Comparison of ENCODE assay signal across 19 cellular contexts in the genomic region with DNA sequence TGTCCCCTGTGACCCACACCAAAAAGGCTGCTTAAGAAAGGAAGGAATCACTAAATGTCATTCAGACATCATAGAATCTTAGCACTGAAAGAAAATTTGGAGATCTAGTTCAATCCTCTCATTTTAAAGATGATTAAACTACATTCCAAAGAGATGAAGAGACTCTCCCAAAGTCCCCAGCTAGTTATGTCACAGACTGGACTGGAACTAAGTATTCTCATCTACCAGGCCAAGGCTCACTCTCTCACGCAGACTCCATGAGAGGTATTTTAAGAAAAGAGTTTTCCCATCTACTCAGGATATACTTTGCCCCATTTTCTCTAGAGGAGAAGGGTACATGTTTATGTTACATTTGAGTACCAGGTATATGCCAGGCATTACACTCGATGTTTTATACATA. TPM values are rescaled to one million over a fixed set of nuclear protein-coding genes. Genes with fewer than 3 reads are reported as not detected.
DNase-seq lines count a peak whose midpoint lies in the region; TF ChIP-seq lines count a peak whose summit lies in the region.
"Had no signal": no experiment of that assay in that cellular context is flagged by ENCODE, and none has a peak within 500 bp of the region (broad histone marks: within the 10 kb centered on the region; RNA-seq: fewer than 3 reads in every experiment).

No MANE protein-coding gene starts in this region.

- no peaks in the 10 kb centered on the region for H3K4me1 ChIP-seq in thyroid gland

- no peaks in the 10 kb centered on the region for H3K9me3 Mint-ChIP-seq in glutamatergic neuron (ENCODE audit: unreplicated experiment)
- H3K9me3 Mint-ChIP-seq: CD8-positive, alpha-beta memory T cell; H9 had no signal

- WGBS in thyroid gland, 2 donors: 62 to 73% methylated on average over 2 of the region's 2 CpGs

- TF ChIP-seq POLR2A in thyroid gland (IDR thresholded peaks at IDR 0.05): no peak

- no peaks in the 10 kb centered on the region for H3K27me3 ChIP-seq in thyroid gland
- H3K27me3 ChIP-seq: BLaER1 had no signal

- H3K27ac ChIP-seq in thyroid gland: no peak overlapping the region
- H3K27ac ChIP-seq: BLaER1, HL-60, SK-N-MC had no signal

- peak; percentile 37 for DNase-seq in EL
- peak; percentile 35 for DNase-seq in LHCN-M2 (ENCODE audit: low read depth)
- peak; percentile 55 for DNase-seq in dedifferentiated amniotic fluid mesenchymal stem cell (ENCODE audit: extremely low spot score)
- peak; percentile 46 for DNase-seq in stromal cell of bone marrow (ENCODE audit: low read depth)
- DNase-seq in glutamatergic neuron: no peak
- DNase-seq in NCI-H1694 treated with DMSO at 0.1 percent for 48 hours (lab: John Stamatoyannopoulos, UW): no peak
- DNase-seq in superior temporal gyrus (ENCODE audit: extremely low spot score): no peak
- no peak for DNase-seq in thyroid gland
- DNase-seq: DND-41, H9, KG1, NCI-H187 had no signal

- H3K9me3 ChIP-seq in thyroid gland: no peaks in the 10 kb centered on the region
- H3K9me3 ChIP-seq: BLaER1 had no signal

- H3K4me3 ChIP-seq in thyroid gland (replicated peaks in 1 of 3): no peak overlapping the region
- H3K4me3 ChIP-seq: BLaER1, SK-N-MC had no signal

- intact Hi-C loops in thyroid gland (cut with DNase I): no loop called here

- H3K4me3 Mint-ChIP-seq in glutamatergic neuron (ENCODE audit: unreplicated experiment): no peak overlapping the region
- H3K4me3 Mint-ChIP-seq: CD8-positive, alpha-beta memory T cell; H9 had no signal

- no peak overlapping the region for H3K27ac Mint-ChIP-seq in glutamatergic neuron (ENCODE audit: unreplicated experiment)
- H3K27ac Mint-ChIP-seq: CD8-positive, alpha-beta memory T cell; H9 had no signal

- H3K27me3 Mint-ChIP-seq in glutamatergic neuron (ENCODE audit: unreplicated experiment): peaks cover 2% of the 10 kb centered on the region

- no peaks in the 10 kb centered on the region for H3K4me1 Mint-ChIP-seq in glutamatergic neuron (ENCODE audit: low read depth, unreplicated experiment)
- H3K4me1 Mint-ChIP-seq: CD8-positive, alpha-beta memory T cell had no signal

- no peaks in the 10 kb centered on the region for H3K36me3 Mint-ChIP-seq in glutamatergic neuron (ENCODE audit: unreplicated experiment)
- H3K36me3 Mint-ChIP-seq: CD8-positive, alpha-beta memory T cell had no signal

- TF ChIP-seq CTCF in glutamatergic neuron (IDR thresholded peaks at IDR 0.05; ENCODE audit: partially characterized antibody, unreplicated experiment): no peak
- no peak for TF ChIP-seq CTCF in thyroid gland (IDR thresholded peaks at IDR 0.05)

- no peaks in the 10 kb centered on the region for H3K36me3 ChIP-seq in thyroid gland
- H3K36me3 ChIP-seq: BLaER1 had no signal

RNA-seq across cellular contexts. Expression of gene FABP2, which starts 6.9 kb away (rescaled TPM):
- total RNA-seq in LHCN-M2 (2014; rRNA removed): not detected in 2 replicates
- polyA plus RNA-seq in LHCN-M2 (2012): not detected
- total RNA-seq in glutamatergic neuron (ENCODE audit: unreplicated experiment): not detected
- not detected for total RNA-seq in thyroid gland
- total RNA-seq: CD8-positive, alpha-beta memory T cell; H9; MCF 10A; NCI-H460; Right ventricle myocardium inferior had no signal
- polyA plus RNA-seq: CD8-positive, alpha-beta memory T cell had no signal

Comparison
In these comparisons a context has a peak if more than half of its experiments do, and no peak if none do; other contexts are left out.
1. DNase-seq: peak in EL (single experiment), LHCN-M2 (single experiment), dedifferentiated amniotic fluid mesenchymal stem cell (single experiment) and stromal cell of bone marrow (single experiment); none in glutamatergic neuron (single experiment), NCI-H1694 treated with DMSO at 0.1 percent for 48 hours (single experiment), superior temporal gyrus (single experiment) and thyroid gland (0 of 2).